ENCODE assay signal across 4 cellular contexts in genomic region chr2:198424112-198424511, GRCh38.
"Had no signal": no experiment of that assay in that cellular context is flagged by ENCODE, and none has a peak within 500 bp of the region (broad histone marks: within the 10 kb centered on the region; RNA-seq: fewer than 3 reads in every experiment).

No MANE protein-coding gene starts in this region.

- DNase-seq: IMR-90 had no signal

- H3K27me3 Mint-ChIP-seq: IgD-negative memory B cell had no signal

- H3K4me3 Mint-ChIP-seq: IgD-negative memory B cell had no signal

- ATAC-seq: HepG2, K562 had no signal

- H3K4me1 Mint-ChIP-seq: IgD-negative memory B cell had no signal

- H3K27ac Mint-ChIP-seq: IgD-negative memory B cell had no signal
